In the genomic region with DNA sequence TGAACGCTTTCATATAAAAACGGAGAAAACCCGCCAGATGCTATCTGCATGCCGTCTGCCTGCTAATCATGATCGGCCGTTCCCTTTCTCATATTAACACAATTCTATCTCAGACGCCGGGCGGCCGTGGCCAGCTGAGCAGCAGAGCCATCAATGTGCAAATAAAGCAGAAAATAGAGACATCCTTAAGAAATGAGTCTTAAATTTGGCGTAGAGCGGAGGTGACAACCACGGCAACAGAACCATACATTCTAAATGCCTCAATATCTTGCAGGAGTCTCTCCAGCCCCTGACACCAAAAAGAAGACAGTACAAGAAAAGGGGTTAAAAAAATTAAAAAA, we compare ENCODE assay signal across 8 cellular contexts. TPM values are rescaled to one million over a fixed set of nuclear protein-coding genes. Genes with fewer than 3 reads are reported as not detected.
DNase-seq lines count a peak whose midpoint lies in the region; ATAC-seq and TF ChIP-seq lines count a peak whose summit lies in the region.

No MANE protein-coding gene starts in this region.

- peaks cover 32% of the 10 kb centered on the region; the same call in 1 of the 2 replicates for H3K4me1 ChIP-seq in HUES64 (ENCODE audit: insufficient read depth, low read length)
- H3K4me1 ChIP-seq in thoracic aorta (ENCODE audit: control insufficient read depth in 1 of 2, low read depth in 2 of 2), result peaks cover 7 to 23% of the 10 kb centered on the region in 2 donors
- peaks cover 0 to 54% (median 19%) of the 10 kb centered on the region in 3 donors for H3K4me1 ChIP-seq in gastroesophageal sphincter

- no peaks in the 10 kb centered on the region for H3K9me3 ChIP-seq in HUES64 (ENCODE audit: insufficient read depth, low read depth, low read length)
- H3K9me3 ChIP-seq in thoracic aorta, result no peaks in the 10 kb centered on the region
- H3K9me3 ChIP-seq in gastroesophageal sphincter, result peaks cover 0 to 5% (median 0%) of the 10 kb centered on the region in 3 donors

- H3K27ac ChIP-seq in HUES64 (ENCODE audit: low read depth, low read length) (no peak overlapping the region), thoracic aorta (peak overlapping the region; percentile 51 to 65), gastroesophageal sphincter (peak overlapping the region in 1 of 4 donors; percentile 67)

- H3K27me3 ChIP-seq in HUES64 (ENCODE audit: insufficient read depth, low read length) (peaks cover 66% of the 10 kb centered on the region), thoracic aorta (replicated peaks; ENCODE audit: insufficient read depth) (no peaks in the 10 kb centered on the region), gastroesophageal sphincter (peaks cover 100% of the 10 kb centered on the region)

- WGBS in HUES64, result under 1% methylated on average over 12 of the region's 13 CpGs
- WGBS in gastroesophageal sphincter (ENCODE audit: low coverage in 1 of 2), 2 donors, result 7 to 8% methylated on average over 11 of the region's 13 CpGs

- DNase-seq in CD1c-positive myeloid dendritic cell (ENCODE audit: extremely low spot score) (peak; percentile 20), thoracic aorta (ENCODE audit: low spot score) (no peak), HuH-7 (ENCODE audit: low spot score) (no peak), germinal center (ENCODE audit: low spot score) (no peak)
- DNase-seq in activated CD4-positive, alpha-beta memory T cell treated with anti-CD3 and anti-CD28 coated beads for 36 hours, result no peak

- CTCF ChIA-PET in activated CD4-positive, alpha-beta memory T cell treated with anti-CD3 and anti-CD28 coated beads for 36 hours (lab: Charles Lee), result no interaction called here

- no peak for TF ChIP-seq POLR2A in gastroesophageal sphincter (IDR thresholded peaks at IDR 0.05)

- peak overlapping the region; percentile 67 for H3K4me3 Mint-ChIP-seq in activated CD4-positive, alpha-beta memory T cell treated with anti-CD3 and anti-CD28 coated beads for 36 hours

- H3K4me1 Mint-ChIP-seq in activated CD4-positive, alpha-beta memory T cell treated with anti-CD3 and anti-CD28 coated beads for 36 hours (ENCODE audit: low read depth), result peaks cover 25% of the 10 kb centered on the region

- peaks cover 60% of the 10 kb centered on the region for H3K27me3 Mint-ChIP-seq in activated CD4-positive, alpha-beta memory T cell treated with anti-CD3 and anti-CD28 coated beads for 36 hours

- TF ChIP-seq CTCF in thoracic aorta (IDR thresholded peaks at IDR 0.05) (no peak), gastroesophageal sphincter (IDR thresholded peaks at IDR 0.05) (no peak)

- ATAC-seq in thoracic aorta (ENCODE audit: insufficient number of reproducible peaks, low FRiP score, low read depth), result no peak
- no peak for ATAC-seq in gastroesophageal sphincter

- H3K27ac Mint-ChIP-seq in activated CD4-positive, alpha-beta memory T cell treated with anti-CD3 and anti-CD28 coated beads for 36 hours, result no peak overlapping the region

- H3K36me3 ChIP-seq in HUES64 (ENCODE audit: insufficient read depth, low read length), result no peaks in the 10 kb centered on the region
- H3K36me3 ChIP-seq in thoracic aorta, result no peaks in the 10 kb centered on the region
- no peaks in the 10 kb centered on the region for H3K36me3 ChIP-seq in gastroesophageal sphincter

- POLR2A ChIA-PET in activated CD4-positive, alpha-beta memory T cell treated with anti-CD3 and anti-CD28 coated beads for 36 hours (lab: Charles Lee), result no interaction called here

- no peak for TF ChIP-seq EP300 in gastroesophageal sphincter (IDR thresholded peaks at IDR 0.05)

- H3K36me3 Mint-ChIP-seq in activated CD4-positive, alpha-beta memory T cell treated with anti-CD3 and anti-CD28 coated beads for 36 hours, result peaks cover 13% of the 10 kb centered on the region

- H3K4me3 ChIP-seq in HUES64 (ENCODE audit: low read length) (peak overlapping the region; percentile 88), iPS-11a (ENCODE audit: low read depth, low read length) (peak overlapping the region; percentile 38), thoracic aorta (peak overlapping the region; percentile 83), gastroesophageal sphincter (peak overlapping the region in 1 of 2 donors; percentile 60)

- 0 out of 2 replicates have a peak overlapping the region, but pooled peaks have one; percentile 0 for H3K9ac ChIP-seq in HUES64 (ENCODE audit: low read depth, low read length)

- intact Hi-C loops in activated CD4-positive, alpha-beta memory T cell treated with anti-CD3 and anti-CD28 coated beads for 36 hours (cut with micrococcal nuclease), result loop anchor here (2.0 to 10.0 kb wide), 3 partner anchors 641 to 1473 kb away; partner anchors contain the start of genes FTO, IRX3 and RPGRIP1L

- peaks cover 2% of the 10 kb centered on the region for H3K9me3 Mint-ChIP-seq in activated CD4-positive, alpha-beta memory T cell treated with anti-CD3 and anti-CD28 coated beads for 36 hours

RNA-seq across cellular contexts. Expression of gene IRX5, which starts 2.7 kb away (rescaled TPM):
- 1.5 TPM for polyA plus RNA-seq in HUES64 (2013, experiment 1 of 2)
- polyA plus RNA-seq in HUES64 (2013, experiment 2 of 2), result 2.7 TPM
- under 1 TPM in 1 of 2 experiments, not detected in 1; 0.17 TPM for total RNA-seq in activated CD4-positive, alpha-beta memory T cell treated with anti-CD3 and anti-CD28 coated beads for 36 hours
- total RNA-seq in thoracic aorta (1 to 10 TPM; 2.3 to 2.7 TPM), gastroesophageal sphincter (under 1 TPM in 2 of 4 donors, not detected in 2; 0.40 to 0.47 TPM)
